Comparison of ENCODE assay signal across 9 cellular contexts in the genomic region with DNA sequence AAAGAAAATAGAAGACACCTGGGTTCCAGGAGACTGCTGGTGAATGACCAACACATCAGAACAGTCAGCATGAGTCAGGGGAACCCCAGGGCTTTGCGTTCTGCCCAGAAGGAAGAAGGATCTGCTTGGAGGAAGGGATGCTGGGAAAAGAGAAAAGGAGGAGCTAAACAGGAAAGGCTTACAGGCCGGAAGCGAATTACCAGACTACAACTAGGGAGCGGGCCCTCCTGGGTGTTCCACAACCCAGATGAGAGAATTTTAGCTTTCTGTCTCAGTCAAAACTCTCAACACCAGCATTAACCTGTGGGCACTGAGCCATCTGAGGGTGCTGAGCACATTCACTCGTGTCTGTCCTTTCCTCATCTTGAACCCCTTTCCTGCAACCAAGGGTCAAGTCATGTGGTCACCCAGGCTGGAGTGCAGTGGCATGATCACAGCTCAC. TPM values are rescaled to one million over a fixed set of nuclear protein-coding genes. Genes with fewer than 3 reads are reported as not detected.
A peak's percentile ranks its signal among the peaks of the same experiment; 100 is the strongest.
DNase-seq lines count a peak whose midpoint lies in the region; ATAC-seq and TF ChIP-seq lines count a peak whose summit lies in the region.
"Had no signal": no experiment of that assay in that cellular context is flagged by ENCODE, and none has a peak within 500 bp of the region (broad histone marks: within the 10 kb centered on the region; RNA-seq: fewer than 3 reads in every experiment).

No MANE protein-coding gene starts in this region.

- ATAC-seq in upper lobe of right lung (no peak), GM19351 (IDR thresholded peaks at IDR 0.05; ENCODE audit: unreplicated experiment) (no peak)

- TF ChIP-seq CTCF in MCF 10A (IDR thresholded peaks at IDR 0.05; ENCODE audit: unreplicated experiment), result no peak
- no peak for TF ChIP-seq CTCF in breast epithelium (IDR thresholded peaks at IDR 0.05)
- no peak for TF ChIP-seq CTCF in upper lobe of right lung (IDR thresholded peaks at IDR 0.05)

- peaks cover 66% of the 10 kb centered on the region for H3K4me1 Mint-ChIP-seq in MCF 10A (ENCODE audit: insufficient read depth, unreplicated experiment)
- H3K4me1 Mint-ChIP-seq in activated CD4-positive, alpha-beta memory T cell treated with anti-CD3 and anti-CD28 coated beads for 36 hours (ENCODE audit: low read depth), result peaks cover 94% of the 10 kb centered on the region

- H3K4me3 ChIP-seq in breast epithelium (no peak overlapping the region), upper lobe of right lung (no peak overlapping the region)

- H3K36me3 Mint-ChIP-seq in MCF 10A (ENCODE audit: insufficient read depth, unreplicated experiment), result peaks cover 16% of the 10 kb centered on the region
- peaks cover 24% of the 10 kb centered on the region for H3K36me3 Mint-ChIP-seq in activated CD4-positive, alpha-beta memory T cell treated with anti-CD3 and anti-CD28 coated beads for 36 hours

- H3K27me3 ChIP-seq in breast epithelium, result no peaks in the 10 kb centered on the region
- no peaks in the 10 kb centered on the region for H3K27me3 ChIP-seq in upper lobe of right lung

- no peaks in the 10 kb centered on the region for H3K4me1 ChIP-seq in breast epithelium
- peaks cover 90% of the 10 kb centered on the region for H3K4me1 ChIP-seq in upper lobe of right lung

- H3K9me3 ChIP-seq in breast epithelium (no peaks in the 10 kb centered on the region), upper lobe of right lung (no peaks in the 10 kb centered on the region)
- H3K9me3 ChIP-seq: Caco-2 had no signal

- H3K36me3 ChIP-seq in breast epithelium, result no peaks in the 10 kb centered on the region
- H3K36me3 ChIP-seq in upper lobe of right lung, result no peaks in the 10 kb centered on the region

- no peaks in the 10 kb centered on the region for H3K9me3 Mint-ChIP-seq in MCF 10A (ENCODE audit: unreplicated experiment)
- no peaks in the 10 kb centered on the region for H3K9me3 Mint-ChIP-seq in activated CD4-positive, alpha-beta memory T cell treated with anti-CD3 and anti-CD28 coated beads for 36 hours

- POLR2A ChIA-PET in MCF 10A (lab: Yijun Ruan, JAX), result interaction anchor here (0.6 to 6.2 kb wide), 16 partner anchors 8 to 799 kb away, joined by 3 to 90 read pairs (median 4); a partner anchor contains a TSS
- POLR2A ChIA-PET in activated CD4-positive, alpha-beta memory T cell treated with anti-CD3 and anti-CD28 coated beads for 36 hours (lab: Charles Lee), result no interaction called here

- peak overlapping the region; percentile 97 for H3K27ac Mint-ChIP-seq in MCF 10A (ENCODE audit: low read depth, unreplicated experiment)
- peak overlapping the region; percentile 77 for H3K27ac Mint-ChIP-seq in activated CD4-positive, alpha-beta memory T cell treated with anti-CD3 and anti-CD28 coated beads for 36 hours

- H3K4me3 Mint-ChIP-seq in MCF 10A (ENCODE audit: unreplicated experiment), result peak overlapping the region; percentile 59
- no peak overlapping the region for H3K4me3 Mint-ChIP-seq in activated CD4-positive, alpha-beta memory T cell treated with anti-CD3 and anti-CD28 coated beads for 36 hours

- DNase-seq in MCF 10A (ENCODE audit: unreplicated experiment), result peak; percentile 98
- DNase-seq in breast epithelium (ENCODE audit: low spot score in 2 of 2), result no peak
- DNase-seq in activated CD4-positive, alpha-beta memory T cell treated with anti-CD3 and anti-CD28 coated beads for 36 hours, result peak; percentile 46
- DNase-seq in hepatic stellate cell (ENCODE audit: low spot score), result peak; percentile 71
- no peak for DNase-seq in upper lobe of right lung
- no peak for DNase-seq in NCI-H1694 (lab: John Stamatoyannopoulos, UW)
- DNase-seq in NCI-H2196 treated with DMSO at 0.1 percent for 48 hours (lab: John Stamatoyannopoulos, UW; ENCODE audit: unreplicated experiment), result no peak
- DNase-seq: Caco-2 had no signal

- TF ChIP-seq POLR2A in breast epithelium (IDR thresholded peaks at IDR 0.05), result no peak

- CTCF ChIA-PET in MCF 10A (lab: Yijun Ruan, JAX), result interaction anchor here (0.6 to 1.5 kb wide), 5 partner anchors 13 to 256 kb away, joined by 3 to 5 read pairs (median 4); no protein-coding TSS in a partner anchor
- CTCF ChIA-PET in activated CD4-positive, alpha-beta memory T cell treated with anti-CD3 and anti-CD28 coated beads for 36 hours (lab: Charles Lee), result no interaction called here

- intact Hi-C loops in MCF 10A (cut with micrococcal nuclease), result loop anchor here (5.0 kb wide), 2 partner anchors 150 to 240 kb away; no protein-coding TSS in a partner anchor
- intact Hi-C loops in breast epithelium (cut with DNase I; ENCODE audit: low total_unique reads), result no loop called here
- intact Hi-C loops in activated CD4-positive, alpha-beta memory T cell treated with anti-CD3 and anti-CD28 coated beads for 36 hours (cut with micrococcal nuclease), result loop anchor here (5.0 kb wide), 1 partner anchor 465 kb away; a partner anchor contains a TSS
- intact Hi-C loops in upper lobe of right lung (cut with DNase I), result no loop called here

- H3K27ac ChIP-seq in breast epithelium (peak overlapping the region in 1 of 2 donors; percentile 61), upper lobe of right lung (peak overlapping the region; percentile 77)

- BruUV-seq in MCF 10A (replicated peaks; lab: Mats Ljungman, UMichigan), result no TSS peak

- no peaks in the 10 kb centered on the region for H3K27me3 Mint-ChIP-seq in MCF 10A (ENCODE audit: insufficient read depth, unreplicated experiment)
- H3K27me3 Mint-ChIP-seq in activated CD4-positive, alpha-beta memory T cell treated with anti-CD3 and anti-CD28 coated beads for 36 hours, result no peaks in the 10 kb centered on the region

RNA-seq across cellular contexts. Expression of a gene that starts 19.2 kb away (rescaled TPM):
- total RNA-seq in MCF 10A (2022) (55.4 and 61.3 TPM in 2 replicates), breast epithelium (10 to 100 TPM; 19.5 to 35.7 (median 35.7) TPM), upper lobe of right lung (71.1 TPM)
- 10 to 100 TPM; 24.0 to 24.8 TPM for total RNA-seq in activated CD4-positive, alpha-beta memory T cell treated with anti-CD3 and anti-CD28 coated beads for 36 hours

Comparison
In these comparisons a context has a peak if more than half of its experiments do, and no peak if none do; other contexts are left out.
1. DNase-seq: peak in MCF 10A (single experiment), activated CD4-positive, alpha-beta memory T cell treated with anti-CD3 and anti-CD28 coated beads for 36 hours (single experiment) and hepatic stellate cell (single experiment); none in breast epithelium (0 of 2), upper lobe of right lung (single experiment), NCI-H1694 (single experiment) and NCI-H2196 treated with DMSO at 0.1 percent for 48 hours (single experiment).
2. intact Hi-C loops: an anchor here in MCF 10A (5.0 kb wide) and activated CD4-positive, alpha-beta memory T cell treated with anti-CD3 and anti-CD28 coated beads for 36 hours (5.0 kb wide); none called in breast epithelium and upper lobe of right lung.